ENCODE assay signal across 1 cellular context in the genomic region with DNA sequence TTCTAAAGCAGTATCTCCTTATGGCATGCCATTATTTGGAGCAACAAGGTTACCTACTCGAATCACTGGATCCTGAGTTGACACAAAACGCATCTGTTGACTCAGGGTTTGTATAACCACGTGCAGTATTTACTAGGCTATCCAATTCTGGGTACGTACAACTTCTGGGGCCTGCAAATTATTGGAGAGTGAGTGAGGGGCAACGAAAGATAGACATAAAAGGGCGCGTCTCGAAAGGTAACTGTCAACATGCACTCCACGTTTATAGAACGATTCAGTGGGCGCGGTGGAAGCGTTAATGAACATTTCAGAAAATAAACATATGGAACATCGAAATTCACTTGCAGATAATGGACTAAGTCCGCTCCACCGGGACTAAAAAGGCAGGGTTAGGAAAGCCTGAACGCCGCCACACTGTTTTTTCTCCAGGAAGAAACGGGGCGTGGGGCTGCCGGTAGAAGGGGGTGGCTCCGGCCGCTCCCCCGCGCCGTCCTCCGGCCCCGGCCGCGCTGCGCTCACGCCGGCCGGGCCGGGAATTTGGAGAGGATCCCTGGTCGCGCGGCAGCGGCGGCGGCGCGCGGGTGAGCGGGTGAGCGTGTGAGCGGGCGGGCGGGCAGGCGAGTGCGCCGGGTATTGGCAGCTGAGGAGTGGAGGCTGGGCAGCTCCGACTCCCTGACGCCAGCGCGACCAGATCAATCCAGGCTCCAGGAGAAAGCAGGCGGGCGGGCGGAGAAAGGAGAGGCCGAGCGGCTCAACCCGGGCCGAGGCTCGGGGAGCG.
TF ChIP-seq lines count a peak whose summit lies in the region.

SMAD1 (plus strand) TSS at position 690 of the 778 bp plus-strand sequence. CDS start 32,761 bp downstream, outside the sequence.

TF ChIP-seq in WTC11, 78 proteins besides CTCF, POLR2A, EP300 and RAD21 (continued from another document):
- TF ChIP-seq ARID4B (CRISPR knock-in tag; IDR thresholded peaks at IDR 0.05; ENCODE audit: borderline replicate concordance) (0 out of 2 replicates have a peak, but pooled peaks have one; percentile 23), AR (CRISPR knock-in tag; IDR thresholded peaks at IDR 0.05) (no peak), E2F4 (CRISPR knock-in tag; IDR thresholded peaks at IDR 0.05; ENCODE audit: borderline replicate concordance, low read depth) (0 out of 2 replicates have a peak, but pooled peaks have one; percentile 71), KAT7 (CRISPR knock-in tag; IDR thresholded peaks at IDR 0.05; ENCODE audit: borderline replicate concordance) (0 out of 2 replicates have a peak, but pooled peaks have one; percentile 28), JAZF1 (CRISPR knock-in tag; IDR thresholded peaks at IDR 0.05) (no peak), ZMAT4 (CRISPR knock-in tag; IDR thresholded peaks at IDR 0.05) (no peak), ZNF138 (CRISPR knock-in tag; conservative IDR thresholded peaks at IDR 0.05) (no peak), MLX (CRISPR knock-in tag; IDR thresholded peaks at IDR 0.05) (no peak), FOXP1 (CRISPR knock-in tag; IDR thresholded peaks at IDR 0.05; ENCODE audit: borderline replicate concordance) (peak; percentile 62; the same call in 1 of the 2 replicates)
- TF ChIP-seq, protein P1, sequence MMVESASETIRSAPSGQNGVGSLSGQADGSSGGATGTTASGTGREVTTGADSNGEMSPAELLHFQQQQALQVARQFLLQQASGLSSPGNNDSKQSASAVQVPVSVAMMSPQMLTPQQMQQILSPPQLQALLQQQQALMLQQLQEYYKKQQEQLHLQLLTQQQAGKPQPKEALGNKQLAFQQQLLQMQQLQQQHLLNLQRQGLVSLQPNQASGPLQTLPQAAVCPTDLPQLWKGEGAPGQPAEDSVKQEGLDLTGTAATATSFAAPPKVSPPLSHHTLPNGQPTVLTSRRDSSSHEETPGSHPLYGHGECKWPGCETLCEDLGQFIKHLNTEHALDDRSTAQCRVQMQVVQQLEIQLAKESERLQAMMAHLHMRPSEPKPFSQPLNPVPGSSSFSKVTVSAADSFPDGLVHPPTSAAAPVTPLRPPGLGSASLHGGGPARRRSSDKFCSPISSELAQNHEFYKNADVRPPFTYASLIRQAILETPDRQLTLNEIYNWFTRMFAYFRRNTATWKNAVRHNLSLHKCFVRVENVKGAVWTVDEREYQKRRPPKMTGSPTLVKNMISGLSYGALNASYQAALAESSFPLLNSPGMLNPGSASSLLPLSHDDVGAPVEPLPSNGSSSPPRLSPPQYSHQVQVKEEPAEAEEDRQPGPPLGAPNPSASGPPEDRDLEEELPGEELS (CRISPR knock-in tag; IDR thresholded peaks at IDR 0.05) = 0 out of 2 replicates have a peak, but pooled peaks have one; percentile 38
